1 cellular context compared by ENCODE assay signal in genomic region chr1:29096255-29096896, GRCh38.
TF ChIP-seq lines count a peak whose summit lies in the region.

No MANE protein-coding gene starts in this region.

TF ChIP-seq in HEK293, 187 proteins besides CTCF, POLR2A, EP300 and RAD21 (continued from another document and continues in another):
- TF ChIP-seq ZNF2 (tag by site-specific recombination; IDR thresholded peaks at IDR 0.05) = no peak
- no peak for TF ChIP-seq ZNF121 (tag by site-specific recombination; IDR thresholded peaks at IDR 0.05)
- no peak for TF ChIP-seq ZNF324 (tag by site-specific recombination; IDR thresholded peaks at IDR 0.05)
- no peak; the same call in 1 of the 2 replicates for TF ChIP-seq ZBTB8A (tag by site-specific recombination; IDR thresholded peaks at IDR 0.05)
- no peak for TF ChIP-seq ZNF335 (tag by site-specific recombination; conservative IDR thresholded peaks at IDR 0.05)
- TF ChIP-seq ZNF623 (tag by site-specific recombination; IDR thresholded peaks at IDR 0.05) = no peak
- TF ChIP-seq ZNF692 (tag by site-specific recombination; IDR thresholded peaks at IDR 0.05) = no peak
- TF ChIP-seq ZBTB1 (tag by site-specific recombination; IDR thresholded peaks at IDR 0.05) = no peak
- no peak for TF ChIP-seq SP3 (tag by site-specific recombination; IDR thresholded peaks at IDR 0.05)
- TF ChIP-seq ZNF529 (tag by site-specific recombination; IDR thresholded peaks at IDR 0.05; ENCODE audit: insufficient replicate concordance) = no peak
- TF ChIP-seq ZBTB11 (tag by site-specific recombination; conservative IDR thresholded peaks at IDR 0.05; ENCODE audit: low read depth) = no peak
- no peak for TF ChIP-seq ZNF707 (tag by site-specific recombination; IDR thresholded peaks at IDR 0.05)
- TF ChIP-seq ZNF521 (tag by site-specific recombination; IDR thresholded peaks at IDR 0.05) = no peak
- TF ChIP-seq GLIS1 (tag by site-specific recombination; IDR thresholded peaks at IDR 0.05) = no peak
- no peak for TF ChIP-seq OVOL3 (tag by site-specific recombination; IDR thresholded peaks at IDR 0.05)
- TF ChIP-seq ZNF558 (tag by site-specific recombination; IDR thresholded peaks at IDR 0.05) = no peak
- TF ChIP-seq ZNF266 (tag by site-specific recombination; IDR thresholded peaks at IDR 0.05; ENCODE audit: low read depth) = no peak
- TF ChIP-seq ZNF513 (tag by site-specific recombination; IDR thresholded peaks at IDR 0.05) = no peak
- TF ChIP-seq KLF7 (tag by site-specific recombination; IDR thresholded peaks at IDR 0.05; ENCODE audit: borderline replicate concordance) = no peak
- TF ChIP-seq ZFHX2 (tag by site-specific recombination; conservative IDR thresholded peaks at IDR 0.05) = peak; percentile 5; the same call in 1 of the 2 replicates
- TF ChIP-seq ZNF629 (tag by site-specific recombination; IDR thresholded peaks at IDR 0.05) = no peak
- no peak for TF ChIP-seq ZNF416 (tag by site-specific recombination; IDR thresholded peaks at IDR 0.05)
- TF ChIP-seq PBX3 (CRISPR knock-in tag; IDR thresholded peaks at IDR 0.05) = no peak
- TF ChIP-seq ZSCAN30 (tag by site-specific recombination; IDR thresholded peaks at IDR 0.05) = no peak
- TF ChIP-seq ZBTB44 (tag by site-specific recombination; IDR thresholded peaks at IDR 0.05) = no peak
- no peak for TF ChIP-seq REPIN1 (tag by site-specific recombination; IDR thresholded peaks at IDR 0.05; ENCODE audit: low read depth)
- no peak for TF ChIP-seq ZNF600 (tag by site-specific recombination; IDR thresholded peaks at IDR 0.05)
- TF ChIP-seq ZNF133 (tag by site-specific recombination; IDR thresholded peaks at IDR 0.05) = no peak
- TF ChIP-seq SETDB1 (IDR thresholded peaks at IDR 0.05; ENCODE audit: insufficient read length, low read length) = no peak
- TF ChIP-seq ZBTB20 (tag by site-specific recombination; IDR thresholded peaks at IDR 0.05) = no peak
- no peak for TF ChIP-seq ZNF302 (tag by site-specific recombination; IDR thresholded peaks at IDR 0.05; ENCODE audit: low read depth)
- no peak for TF ChIP-seq ZNF664 (tag by site-specific recombination; IDR thresholded peaks at IDR 0.05)
- TF ChIP-seq ZNF670 (tag by site-specific recombination; IDR thresholded peaks at IDR 0.05; ENCODE audit: low read depth) = no peak
- no peak for TF ChIP-seq ZNF776 (tag by site-specific recombination; IDR thresholded peaks at IDR 0.05; ENCODE audit: borderline replicate concordance)
- TF ChIP-seq ZNF19 (tag by site-specific recombination; IDR thresholded peaks at IDR 0.05; ENCODE audit: low read depth) = no peak
- no peak for TF ChIP-seq ZNF114 (tag by site-specific recombination; IDR thresholded peaks at IDR 0.05)
- TF ChIP-seq ZFP37 (tag by site-specific recombination; IDR thresholded peaks at IDR 0.05) = no peak
- TF ChIP-seq ZXDB (tag by site-specific recombination; IDR thresholded peaks at IDR 0.05) = no peak
- TF ChIP-seq EGR2 (tag by site-specific recombination; IDR thresholded peaks at IDR 0.05; ENCODE audit: low read depth) = no peak
- no peak for TF ChIP-seq ZNF280C (tag by site-specific recombination; IDR thresholded peaks at IDR 0.05)
- TF ChIP-seq ZFP3 (tag by site-specific recombination; IDR thresholded peaks at IDR 0.05; ENCODE audit: low read depth) = 0 out of 2 replicates have a peak, but pooled peaks have one; percentile 10
- no peak for TF ChIP-seq ZBTB49 (tag by site-specific recombination; IDR thresholded peaks at IDR 0.05; ENCODE audit: low read depth)
- TF ChIP-seq ZBTB26 (tag by site-specific recombination; optimal IDR thresholded peaks at IDR 0.05) = no peak
- peak; percentile 89 for TF ChIP-seq ZIC2 (tag by site-specific recombination; IDR thresholded peaks at IDR 0.05)
- no peak for TF ChIP-seq ZNF404 (tag by site-specific recombination; IDR thresholded peaks at IDR 0.05)
- TF ChIP-seq ZNF184 (tag by site-specific recombination; IDR thresholded peaks at IDR 0.05) = no peak
- no peak for TF ChIP-seq ZNF223 (tag by site-specific recombination; IDR thresholded peaks at IDR 0.05)
- TF ChIP-seq ZNF394 (tag by site-specific recombination; IDR thresholded peaks at IDR 0.05; ENCODE audit: borderline replicate concordance) = no peak
- no peak for TF ChIP-seq BCL6B (tag by site-specific recombination; IDR thresholded peaks at IDR 0.05)
- TF ChIP-seq ZNF221 (tag by site-specific recombination; IDR thresholded peaks at IDR 0.05; ENCODE audit: borderline replicate concordance) = no peak
- no peak for TF ChIP-seq ZNF785 (tag by site-specific recombination; IDR thresholded peaks at IDR 0.05)
- TF ChIP-seq ZNF473 (tag by site-specific recombination; IDR thresholded peaks at IDR 0.05) = no peak
- no peak for TF ChIP-seq YY2 (tag by site-specific recombination; IDR thresholded peaks at IDR 0.05)
- TF ChIP-seq ZNF747 (tag by site-specific recombination; IDR thresholded peaks at IDR 0.05) = no peak
